ENCODE assay signal across 10 cellular contexts in genomic region chr4:6772223-6772928, GRCh38. TPM values are rescaled to one million over a fixed set of nuclear protein-coding genes. Genes with fewer than 3 reads are reported as not detected.
DNase-seq lines count a peak whose midpoint lies in the region; ATAC-seq and TF ChIP-seq lines count a peak whose summit lies in the region.
"Had no signal": no experiment of that assay in that cellular context is flagged by ENCODE, and none has a peak within 500 bp of the region (broad histone marks: within the 10 kb centered on the region; RNA-seq: fewer than 3 reads in every experiment).

No MANE protein-coding gene starts in this region.

- no peaks in the 10 kb centered on the region for H3K9me3 ChIP-seq in HCT116 (ENCODE audit: control insufficient read depth in 1 of 2, insufficient read depth in 1 of 2, low read depth in 1 of 2, low read length in 2 of 2)
- H3K9me3 ChIP-seq in SK-N-SH = no peaks in the 10 kb centered on the region

- no peak overlapping the region for H3K4me3 ChIP-seq in HCT116 (replicated peaks in 1 of 2; ENCODE audit: low read depth in 1 of 2, low read length in 2 of 2)
- H3K4me3 ChIP-seq in SK-N-SH (ENCODE audit: low read depth in 2 of 2, low read length in 1 of 2) = no peak overlapping the region
- no peak overlapping the region for H3K4me3 ChIP-seq in foreskin fibroblast (ENCODE audit: low read depth in 1 of 2, low read length in 2 of 2)
- H3K4me3 ChIP-seq in retinal pigment epithelial cell (ENCODE audit: low read length) = no peak overlapping the region

- WGBS in SK-N-SH (ENCODE audit: low lambda C conversion rate) = 56% methylated on average over 8 of the region's 10 CpGs

- TF ChIP-seq RAD21 in HCT116 (IDR thresholded peaks at IDR 0.05; ENCODE audit: low read depth) (no peak), SK-N-SH (IDR thresholded peaks at IDR 0.05; ENCODE audit: low read length) (no peak)

- H3K4me1 ChIP-seq in HCT116 (ENCODE audit: control insufficient read depth in 1 of 2, insufficient read depth in 2 of 2, low read length in 2 of 2) (peaks cover 13 to 32% of the 10 kb centered on the region in 2 experiments), SK-N-SH (ENCODE audit: control insufficient read depth in 1 of 2, insufficient read depth in 2 of 2, low read depth in 1 of 2, low read length in 1 of 2) (peaks cover 0 to 9% of the 10 kb centered on the region in 2 experiments; a peak in 1 of 4 replicates)

- H3K9ac ChIP-seq in HCT116 (ENCODE audit: low read length) = no peak overlapping the region
- no peak overlapping the region for H3K9ac ChIP-seq in SK-N-SH

- RAD21 ChIA-PET in HCT116 (lab: Charles Lee; ENCODE audit: low non-redundant PET in 1 of 2, low total read pairs in 2 of 2, uncharacterized antibody in 2 of 2, unreplicated experiment in 2 of 2) = no interaction called here

- H3K4me3 Mint-ChIP-seq in activated naive CD8-positive, alpha-beta T cell treated with anti-CD3 and anti-CD28 coated beads for 36 hours = no peak overlapping the region
- no peak overlapping the region for H3K4me3 Mint-ChIP-seq in naive thymus-derived CD8-positive, alpha-beta T cell
- H3K4me3 Mint-ChIP-seq: CD8-positive, alpha-beta T cell had no signal

- peaks cover 38% of the 10 kb centered on the region for H3K4me1 Mint-ChIP-seq in activated naive CD8-positive, alpha-beta T cell treated with anti-CD3 and anti-CD28 coated beads for 36 hours
- H3K4me1 Mint-ChIP-seq in naive thymus-derived CD8-positive, alpha-beta T cell = peaks cover 16 to 61% (median 49%) of the 10 kb centered on the region in 4 donors

- ATAC-seq in HCT116 = no peak
- no peak for ATAC-seq in naive thymus-derived CD8-positive, alpha-beta T cell
- ATAC-seq: CD8-positive, alpha-beta T cell had no signal

- H3K36me3 Mint-ChIP-seq in activated naive CD8-positive, alpha-beta T cell treated with anti-CD3 and anti-CD28 coated beads for 36 hours = no peaks in the 10 kb centered on the region
- H3K36me3 Mint-ChIP-seq in naive thymus-derived CD8-positive, alpha-beta T cell = no peaks in the 10 kb centered on the region
- H3K36me3 Mint-ChIP-seq: CD8-positive, alpha-beta T cell had no signal

- POLR2A ChIA-PET in HCT116 (lab: Charles Lee) (no interaction called here), SK-N-SH (lab: Yijun Ruan, JAX) (no interaction called here)
- POLR2A ChIA-PET in naive thymus-derived CD8-positive, alpha-beta T cell (lab: Charles Lee) = interaction anchor here (1.0 kb wide), 1 partner anchor 9 kb away, joined by 3 read pairs; no protein-coding TSS in a partner anchor

- BruUV-seq in HCT116 (replicated peaks; lab: Mats Ljungman, UMichigan) = no TSS peak

- H2AFZ ChIP-seq in HCT116 (ENCODE audit: low read depth, low read length, poor library complexity, severe bottlenecking) = no peak overlapping the region
- no peak overlapping the region for H2AFZ ChIP-seq in SK-N-SH (ENCODE audit: low read depth)

- H3K27ac Mint-ChIP-seq in activated naive CD8-positive, alpha-beta T cell treated with anti-CD3 and anti-CD28 coated beads for 36 hours = no peak overlapping the region
- H3K27ac Mint-ChIP-seq in naive thymus-derived CD8-positive, alpha-beta T cell = peak overlapping the region in 3 of 10 donors; percentile 9 to 66 (median 37)
- H3K27ac Mint-ChIP-seq: CD8-positive, alpha-beta T cell had no signal

- H3K79me2 ChIP-seq in HCT116 (ENCODE audit: insufficient read depth, low read length) (no peaks in the 10 kb centered on the region), SK-N-SH (ENCODE audit: insufficient read depth) (no peaks in the 10 kb centered on the region)

- no peak for TF ChIP-seq POLR2A in HCT116 (IDR thresholded peaks at IDR 0.05; ENCODE audit: borderline replicate concordance, extremely low read depth, insufficient read depth, insufficient read length)

- no peaks in the 10 kb centered on the region for H3K27me3 Mint-ChIP-seq in activated naive CD8-positive, alpha-beta T cell treated with anti-CD3 and anti-CD28 coated beads for 36 hours
- no peaks in the 10 kb centered on the region for H3K27me3 Mint-ChIP-seq in naive thymus-derived CD8-positive, alpha-beta T cell

- no peaks in the 10 kb centered on the region for H3K9me2 ChIP-seq in HCT116 (ENCODE audit: insufficient read depth)
- H3K9me2 ChIP-seq in SK-N-SH = no peaks in the 10 kb centered on the region

- DNase-seq in HCT116 (ENCODE audit: low read depth, low spot score) = no peak
- no peak for DNase-seq in SK-N-SH
- peak; percentile 10 to 26 for DNase-seq in foreskin fibroblast
- DNase-seq in retinal pigment epithelial cell (ENCODE audit: low read depth) = no peak
- no peak for DNase-seq in DMS53 (lab: John Stamatoyannopoulos, UW)
- DNase-seq in activated naive CD8-positive, alpha-beta T cell treated with anti-CD3 and anti-CD28 coated beads for 36 hours = no peak
- no peak for DNase-seq in naive thymus-derived CD8-positive, alpha-beta T cell
- no peak for DNase-seq in foreskin melanocyte
- DNase-seq: CD8-positive, alpha-beta T cell; NCI-H1048 had no signal

- no peaks in the 10 kb centered on the region; the same call in 1 of the 2 replicates for H3K27me3 ChIP-seq in HCT116 (ENCODE audit: insufficient read depth, low read length)
- H3K27me3 ChIP-seq in SK-N-SH (ENCODE audit: insufficient read depth) = peaks cover 6% of the 10 kb centered on the region

- H3K36me3 ChIP-seq in HCT116 (ENCODE audit: control insufficient read depth in 1 of 2, insufficient read depth in 2 of 2, low read length in 2 of 2) (no peaks in the 10 kb centered on the region), SK-N-SH (replicated peaks in 1 of 2; ENCODE audit: control insufficient read depth in 1 of 2, insufficient read depth in 2 of 2, low read length in 1 of 2) (no peaks in the 10 kb centered on the region)

- intact Hi-C loops in HCT116 (cut with micrococcal nuclease) = no loop called here

- TF ChIP-seq EP300 in SK-N-SH (IDR thresholded peaks at IDR 0.05; ENCODE audit: borderline replicate concordance in 1 of 2, low read depth in 1 of 2, low read length in 1 of 2) = no peak

- no peak overlapping the region for H3K27ac ChIP-seq in HCT116 (ENCODE audit: low read depth, low read length)
- H3K27ac ChIP-seq in SK-N-SH (ENCODE audit: low read depth in 2 of 2, low read length in 1 of 2) = no peak overlapping the region

- no peaks in the 10 kb centered on the region for H3F3A ChIP-seq in SK-N-SH (replicated peaks; ENCODE audit: insufficient read depth)

- CTCF ChIA-PET in HCT116 (lab: Charles Lee) (no interaction called here), SK-N-SH (lab: Yijun Ruan, JAX) (no interaction called here)

- H3K9me3 Mint-ChIP-seq in activated naive CD8-positive, alpha-beta T cell treated with anti-CD3 and anti-CD28 coated beads for 36 hours = no peaks in the 10 kb centered on the region
- no peaks in the 10 kb centered on the region for H3K9me3 Mint-ChIP-seq in naive thymus-derived CD8-positive, alpha-beta T cell
- H3K9me3 Mint-ChIP-seq: CD8-positive, alpha-beta T cell had no signal

- peak overlapping the region; percentile 6; the same call in 1 of the 2 replicates for H3K4me2 ChIP-seq in HCT116 (ENCODE audit: low read length)
- no peak overlapping the region for H3K4me2 ChIP-seq in SK-N-SH

- H4K20me1 ChIP-seq in HCT116 (ENCODE audit: insufficient read depth) (no peaks in the 10 kb centered on the region), SK-N-SH (ENCODE audit: insufficient read depth) (no peaks in the 10 kb centered on the region)

- TF ChIP-seq CTCF in HCT116 (IDR thresholded peaks at IDR 0.05 in 2 of 3, conservative IDR thresholded peaks at IDR 0.05 in 1 of 3; ENCODE audit: borderline replicate concordance in 1 of 3, insufficient read depth in 1 of 3, low read depth in 2 of 3, low read length in 2 of 3) = no peak
- no peak for TF ChIP-seq CTCF in SK-N-SH (IDR thresholded peaks at IDR 0.05)
- no peak for TF ChIP-seq CTCF in foreskin fibroblast (IDR thresholded peaks at IDR 0.05; ENCODE audit: low read depth, low read length)
- peak; percentile 19 for TF ChIP-seq CTCF in retinal pigment epithelial cell (conservative IDR thresholded peaks at IDR 0.05; ENCODE audit: low read depth, low read length)

TF ChIP-seq in SK-N-SH, 30 proteins besides CTCF, POLR2A, EP300 and RAD21 (continues in another document):
- TF ChIP-seq TCF12 (IDR thresholded peaks at IDR 0.05) = peak; percentile 27
- no peak for TF ChIP-seq NFIC (IDR thresholded peaks at IDR 0.05; ENCODE audit: borderline replicate concordance)
- no peak for TF ChIP-seq SIN3A (IDR thresholded peaks at IDR 0.05; ENCODE audit: borderline replicate concordance, low read depth, low read length)
- no peak for TF ChIP-seq MEF2A (IDR thresholded peaks at IDR 0.05; ENCODE audit: borderline replicate concordance, low read depth)
- TF ChIP-seq CHD2 (IDR thresholded peaks at IDR 0.05; ENCODE audit: low read length, partially characterized antibody) = no peak
- TF ChIP-seq RCOR1 (IDR thresholded peaks at IDR 0.05; ENCODE audit: low read length) = peak; percentile 75
- no peak for TF ChIP-seq JUND (IDR thresholded peaks at IDR 0.05)
- no peak for TF ChIP-seq ELF1 (IDR thresholded peaks at IDR 0.05)
- no peak for TF ChIP-seq MXI1 (IDR thresholded peaks at IDR 0.05; ENCODE audit: low read depth, low read length)
- peak; percentile 67 for TF ChIP-seq PBX3 (IDR thresholded peaks at IDR 0.05)

RNA-seq across cellular contexts. Expression of gene KIAA0232, which starts 10.2 kb away (rescaled TPM):
- 18.1 TPM for total RNA-seq in HCT116 (2021; ENCODE audit: unreplicated experiment)
- 5.3 and 6.5 TPM in 2 replicates for polyA plus RNA-seq in HCT116 (2012)
- 5.7 and 7.7 TPM in 2 replicates for polyA plus RNA-seq in SK-N-SH (2012; rRNA removed)
- 7.1 and 7.2 TPM in 2 replicates for polyA plus RNA-seq in SK-N-SH (2012; cell fraction: cytosol; rRNA removed)
- polyA plus RNA-seq in SK-N-SH (2012; cell fraction: nucleus; rRNA removed) = 4.6 and 9.7 TPM in 2 replicates
- total RNA-seq in activated naive CD8-positive, alpha-beta T cell treated with anti-CD3 and anti-CD28 coated beads for 36 hours = 10 to 100 TPM; 13.8 to 14.7 TPM
- total RNA-seq in naive thymus-derived CD8-positive, alpha-beta T cell = 10 to 100 TPM; 29.9 to 31.0 TPM
- polyA plus RNA-seq in naive thymus-derived CD8-positive, alpha-beta T cell = 10 to 100 TPM; 11.9 to 15.4 (median 13.7) TPM

RNA-seq across cellular contexts. Expression of gene BLOC1S4, which starts 56.4 kb away (rescaled TPM):
- total RNA-seq in HCT116 (2021; ENCODE audit: unreplicated experiment) = 15.7 TPM
- 13.0 and 15.2 TPM in 2 replicates for polyA plus RNA-seq in HCT116 (2012)
- 21.9 and 22.1 TPM in 2 replicates for polyA plus RNA-seq in SK-N-SH (2012; rRNA removed)
- polyA plus RNA-seq in SK-N-SH (2012; cell fraction: cytosol; rRNA removed) = 19.1 and 23.7 TPM in 2 replicates
- polyA plus RNA-seq in SK-N-SH (2012; cell fraction: nucleus; rRNA removed) = 11.5 and 13.3 TPM in 2 replicates
- 10 to 100 TPM; 19.4 to 21.0 TPM for total RNA-seq in activated naive CD8-positive, alpha-beta T cell treated with anti-CD3 and anti-CD28 coated beads for 36 hours
- total RNA-seq in naive thymus-derived CD8-positive, alpha-beta T cell = 10 to 100 TPM; 38.7 to 40.0 TPM
- polyA plus RNA-seq in naive thymus-derived CD8-positive, alpha-beta T cell = 10 to 100 TPM; 65.8 to 81.6 (median 75.4) TPM

Comparison
In these comparisons a context has a peak if more than half of its experiments do, and no peak if none do; other contexts are left out.
1. DNase-seq: peak in foreskin fibroblast (2 of 2); none in HCT116 (single experiment), SK-N-SH (single experiment), retinal pigment epithelial cell (single experiment), DMS53 (single experiment), activated naive CD8-positive, alpha-beta T cell treated with anti-CD3 and anti-CD28 coated beads for 36 hours (single experiment), naive thymus-derived CD8-positive, alpha-beta T cell (0 of 10) and foreskin melanocyte (single experiment).